ENCODE assay signal across 30 cellular contexts in genomic region chrX:50700921-50701320, GRCh38.
DNase-seq lines count a peak whose midpoint lies in the region; ATAC-seq and TF ChIP-seq lines count a peak whose summit lies in the region.
"Had no signal": no experiment of that assay in that cellular context is flagged by ENCODE, and none has a peak within 500 bp of the region (broad histone marks: within the 10 kb centered on the region; RNA-seq: fewer than 3 reads in every experiment).

No MANE protein-coding gene starts in this region.

- H3K4me1 ChIP-seq in neuronal stem cell (ENCODE audit: control insufficient read depth in 2 of 2, insufficient read depth in 1 of 2, low read depth in 1 of 2, low read length in 2 of 2), result peaks cover 0 to 2% of the 10 kb centered on the region in 2 donors
- H3K4me1 ChIP-seq in heart left ventricle, result peaks cover 0 to 15% (median 0%) of the 10 kb centered on the region in 12 donors
- H3K4me1 ChIP-seq: uterus had no signal

- no peak overlapping the region for H2AFZ ChIP-seq in neuronal stem cell (ENCODE audit: low read length)

- no peaks in the 10 kb centered on the region for H3K9me3 Mint-ChIP-seq in activated CD4-positive, alpha-beta memory T cell treated with anti-CD3 and anti-CD28 coated beads, Interleukin-2, amount 10 ng/mL, durations not matched to agents 7 days and 5 days
- H3K9me3 Mint-ChIP-seq: activated naive CD8-positive, alpha-beta T cell treated with anti-CD3 and anti-CD28 coated beads, Interleukin-2, amount 10 ng/mL, durations not matched to agents 7 days and 5 days; CD4-positive, alpha-beta memory T cell; T-helper 1 cell treated with Interleukin-12 subunit alpha and Interleukin-12 subunit beta and Interleukin-4 antibody, amounts not matched to agents 30 μg/mL and 1 μg/mL, for 36 hours had no signal

- no peaks in the 10 kb centered on the region for H3K36me3 ChIP-seq in neuronal stem cell (replicated peaks in 1 of 2; ENCODE audit: control insufficient read depth in 2 of 2, insufficient read depth in 2 of 2, low read length in 2 of 2)
- no peaks in the 10 kb centered on the region for H3K36me3 ChIP-seq in heart left ventricle
- H3K36me3 ChIP-seq: lower lobe of right lung, suprapubic skin, uterus had no signal

- H3K9me3 ChIP-seq in neuronal stem cell (replicated peaks in 1 of 2; ENCODE audit: control insufficient read depth in 2 of 2, insufficient read depth in 1 of 2, low read depth in 1 of 2, low read length in 2 of 2) (no peaks in the 10 kb centered on the region), heart left ventricle (no peaks in the 10 kb centered on the region)
- H3K9me3 ChIP-seq: lower lobe of right lung, suprapubic skin, uterus had no signal

- no CpG with 5 or more reads among the region's 3 CpGs for WGBS in neuronal stem cell (ENCODE audit: extremely low coverage in 2 of 2, insufficient read length in 2 of 2, insufficient replicate concordance in 1 of 2), 2 donors
- WGBS in heart left ventricle, 4 donors, result 35 to 75% (median 50%) methylated on average over 3 of the region's 3 CpGs

- H3K27ac Mint-ChIP-seq in activated CD4-positive, alpha-beta memory T cell treated with anti-CD3 and anti-CD28 coated beads, Interleukin-2, amount 10 ng/mL, durations not matched to agents 7 days and 5 days, result no peak overlapping the region
- H3K27ac Mint-ChIP-seq: activated CD4-positive, alpha-beta T cell treated with anti-CD3 and anti-CD28 coated beads for 36 hours; activated naive CD8-positive, alpha-beta T cell treated with anti-CD3 and anti-CD28 coated beads, Interleukin-2, amount 10 ng/mL, durations not matched to agents 7 days and 5 days; T-helper 1 cell treated with Interleukin-12 subunit alpha and Interleukin-12 subunit beta and Interleukin-4 antibody, amounts not matched to agents 30 μg/mL and 1 μg/mL, for 36 hours had no signal

- H3K4me1 Mint-ChIP-seq in activated CD4-positive, alpha-beta memory T cell treated with anti-CD3 and anti-CD28 coated beads, Interleukin-2, amount 10 ng/mL, durations not matched to agents 7 days and 5 days, result no peaks in the 10 kb centered on the region
- H3K4me1 Mint-ChIP-seq: activated CD4-positive, alpha-beta T cell treated with anti-CD3 and anti-CD28 coated beads for 36 hours; activated naive CD8-positive, alpha-beta T cell treated with anti-CD3 and anti-CD28 coated beads, Interleukin-2, amount 10 ng/mL, durations not matched to agents 7 days and 5 days; CD4-positive, alpha-beta memory T cell had no signal

- no peak overlapping the region for H2BK120ac ChIP-seq in neuronal stem cell (ENCODE audit: low read depth, low read length)

- H3K4ac ChIP-seq in neuronal stem cell (ENCODE audit: low read length), result no peak overlapping the region

- TF ChIP-seq CTCF in heart left ventricle (IDR thresholded peaks at IDR 0.05), result no peak

- POLR2A ChIA-PET in activated CD4-positive, alpha-beta memory T cell treated with anti-CD3 and anti-CD28 coated beads, Interleukin-2, amount 10 ng/mL, durations not matched to agents 7 days and 5 days (lab: Charles Lee), result no interaction called here

- peaks cover 8% of the 10 kb centered on the region for H3K27me3 Mint-ChIP-seq in activated CD4-positive, alpha-beta memory T cell treated with anti-CD3 and anti-CD28 coated beads, Interleukin-2, amount 10 ng/mL, durations not matched to agents 7 days and 5 days

- DNase-seq in Daoy (ENCODE audit: low read depth), result peak; percentile 10
- DNase-seq in NCI-H82 treated with DMSO at 0.1 percent for 48 hours (lab: John Stamatoyannopoulos, UW; ENCODE audit: unreplicated experiment), result peak; percentile 17
- peak; percentile 50 for DNase-seq in ecto neural progenitor cell (ENCODE audit: low spot score)
- peak; percentile 44 for DNase-seq in neuronal stem cell (ENCODE audit: low spot score)
- DNase-seq in heart left ventricle, result no peak
- no peak for DNase-seq in DMS79 (lab: John Stamatoyannopoulos, UW)
- no peak for DNase-seq in activated CD4-positive, alpha-beta memory T cell treated with anti-CD3 and anti-CD28 coated beads, Interleukin-2, amount 10 ng/mL, durations not matched to agents 7 days and 5 days
- DNase-seq: activated CD4-positive, alpha-beta T cell treated with anti-CD3 and anti-CD28 coated beads for 36 hours; activated CD8-positive, alpha-beta memory T cell treated with anti-CD3 and anti-CD28 coated beads for 24 hours; activated effector memory CD4-positive, alpha-beta T cell treated with anti-CD3 and anti-CD28 coated beads, Interleukin-2, amount 50 U/mL, for 16 hours; activated naive CD8-positive, alpha-beta T cell treated with anti-CD3 and anti-CD28 coated beads, Interleukin-2, amount 10 ng/mL, durations not matched to agents 7 days and 5 days; CD4-positive, alpha-beta memory T cell; H7; kidney glomerular epithelial cell; lower lobe of right lung; MM.1S; NCI-H1417 treated with DMSO at 0.1 percent for 48 hours; NCI-H2081 treated with DMSO at 0.1 percent for 48 hours; NCI-H226; NCI-H69; posterior cingulate gyrus; stimulated activated naive CD4-positive, alpha-beta T cell; uterus had no signal

- TF ChIP-seq POLR2A in heart left ventricle (IDR thresholded peaks at IDR 0.05), result no peak

- H2BK15ac ChIP-seq in neuronal stem cell (ENCODE audit: low read length), result no peak overlapping the region

- H3K79me1 ChIP-seq in neuronal stem cell (ENCODE audit: low read depth, low read length), result no peaks in the 10 kb centered on the region

- no peak overlapping the region for H4K91ac ChIP-seq in neuronal stem cell (ENCODE audit: low read depth, low read length, poor library complexity)

- H3K27ac ChIP-seq in neuronal stem cell (replicated peaks; ENCODE audit: low read length) (no peak overlapping the region), heart left ventricle (no peak overlapping the region)
- H3K27ac ChIP-seq: epithelial cell of prostate, lower lobe of right lung, suprapubic skin, uterus had no signal

- H3K9ac ChIP-seq in neuronal stem cell (ENCODE audit: low read depth, low read length, poor library complexity), result no peak overlapping the region

- peaks cover 0 to 17% (median 2%) of the 10 kb centered on the region in 3 experiments for H3K27me3 ChIP-seq in neuronal stem cell (ENCODE audit: control insufficient read depth in 3 of 3, insufficient read depth in 3 of 3, low read depth in 1 of 3, low read length in 3 of 3)
- H3K27me3 ChIP-seq in heart left ventricle, result peaks cover 0 to 11% (median 0%) of the 10 kb centered on the region in 9 donors
- H3K27me3 ChIP-seq: suprapubic skin, uterus had no signal

- H2AK5ac ChIP-seq in neuronal stem cell (ENCODE audit: low read depth, low read length), result no peak overlapping the region

- CTCF ChIA-PET in activated CD4-positive, alpha-beta memory T cell treated with anti-CD3 and anti-CD28 coated beads, Interleukin-2, amount 10 ng/mL, durations not matched to agents 7 days and 5 days (lab: Charles Lee), result no interaction called here

- intact Hi-C loops in heart left ventricle (cut with DNase I), result loop anchor here in 1 of 10 donors (5.0 kb wide), 1 partner anchor 46 kb away; no protein-coding TSS in a partner anchor

- H3K23ac ChIP-seq in neuronal stem cell (ENCODE audit: low read depth, low read length, poor library complexity), result no peak overlapping the region

- H3K14ac ChIP-seq in neuronal stem cell (ENCODE audit: low read length), result no peak overlapping the region

- no peak overlapping the region for H2BK5ac ChIP-seq in neuronal stem cell (ENCODE audit: low read length)

- H4K8ac ChIP-seq in neuronal stem cell (ENCODE audit: low read depth, low read length), result no peak overlapping the region

- H3K4me3 ChIP-seq in neuronal stem cell (ENCODE audit: low read length in 2 of 2) (no peak overlapping the region), heart left ventricle (no peak overlapping the region)
- H3K4me3 ChIP-seq: K562, lower lobe of right lung, suprapubic skin, uterus had no signal

- no peak overlapping the region for H3K4me2 ChIP-seq in neuronal stem cell (ENCODE audit: insufficient read depth, low read length, poor library complexity, severe bottlenecking)

- H3K4me3 Mint-ChIP-seq in activated CD4-positive, alpha-beta memory T cell treated with anti-CD3 and anti-CD28 coated beads, Interleukin-2, amount 10 ng/mL, durations not matched to agents 7 days and 5 days, result no peak overlapping the region
- H3K4me3 Mint-ChIP-seq: activated CD4-positive, alpha-beta T cell treated with anti-CD3 and anti-CD28 coated beads for 36 hours; activated naive CD8-positive, alpha-beta T cell treated with anti-CD3 and anti-CD28 coated beads, Interleukin-2, amount 10 ng/mL, durations not matched to agents 7 days and 5 days; brain; CD4-positive, alpha-beta memory T cell; T-helper 1 cell treated with Interleukin-12 subunit alpha and Interleukin-12 subunit beta and Interleukin-4 antibody, amounts not matched to agents 30 μg/mL and 1 μg/mL, for 36 hours had no signal

- ATAC-seq in heart left ventricle (no peak), HG03439 (IDR thresholded peaks at IDR 0.05; ENCODE audit: unreplicated experiment) (no peak)
- ATAC-seq: activated CD4-positive, alpha-beta T cell treated with anti-CD3 and anti-CD28 coated beads for 36 hours; K562; lower lobe of right lung; sciatic nerve had no signal

- no peak overlapping the region for H3K18ac ChIP-seq in neuronal stem cell (ENCODE audit: low read length)

- H2BK12ac ChIP-seq in neuronal stem cell (ENCODE audit: low read length), result no peak overlapping the region

- H3K36me3 Mint-ChIP-seq in activated CD4-positive, alpha-beta memory T cell treated with anti-CD3 and anti-CD28 coated beads, Interleukin-2, amount 10 ng/mL, durations not matched to agents 7 days and 5 days (ENCODE audit: low read depth), result no peaks in the 10 kb centered on the region
- H3K36me3 Mint-ChIP-seq: activated naive CD8-positive, alpha-beta T cell treated with anti-CD3 and anti-CD28 coated beads, Interleukin-2, amount 10 ng/mL, durations not matched to agents 7 days and 5 days; brain; CD4-positive, alpha-beta memory T cell had no signal

Comparison
In these comparisons a context has a peak if more than half of its experiments do, and no peak if none do; other contexts are left out.
1. DNase-seq: peak in Daoy (single experiment), NCI-H82 treated with DMSO at 0.1 percent for 48 hours (single experiment), ecto neural progenitor cell (single experiment) and neuronal stem cell (single experiment); none in heart left ventricle (0 of 5), DMS79 (single experiment) and activated CD4-positive, alpha-beta memory T cell treated with anti-CD3 and anti-CD28 coated beads, Interleukin-2, amount 10 ng/mL, durations not matched to agents 7 days and 5 days (single experiment).